In the genomic region with DNA sequence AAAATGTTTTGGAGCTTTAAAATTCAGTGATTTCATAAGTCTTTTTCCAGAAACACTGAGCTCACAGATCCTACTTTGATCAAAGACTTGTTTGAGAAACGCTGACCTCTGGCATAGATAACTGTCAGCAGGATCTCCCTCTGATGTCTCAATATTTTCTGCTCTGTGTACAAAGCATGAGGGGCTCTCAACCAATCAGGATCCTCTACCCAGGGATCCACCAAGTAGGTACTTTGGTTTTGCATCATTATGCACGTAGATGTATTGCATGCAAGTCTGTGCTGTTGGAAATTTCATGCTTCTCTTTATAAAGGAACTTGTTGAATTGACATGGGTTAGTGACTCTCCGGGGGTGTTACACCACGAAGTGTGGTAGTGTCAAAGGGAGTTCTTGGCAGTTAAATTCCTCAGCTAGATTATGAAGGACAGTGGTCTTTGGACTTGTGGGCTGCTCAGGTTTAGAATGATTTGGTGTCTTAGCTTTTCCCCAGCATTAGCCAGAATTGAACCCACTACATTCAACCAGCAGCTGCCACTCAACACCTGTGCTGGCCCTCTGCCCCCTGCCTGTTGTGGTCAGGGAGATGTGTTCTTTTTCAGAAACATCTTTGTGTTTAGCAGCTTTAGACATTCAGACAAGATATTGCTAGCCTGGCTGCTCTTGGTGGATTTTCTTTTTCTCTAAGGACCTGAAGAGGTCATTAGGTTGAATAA, we compare ENCODE assay signal across 1 cellular context.
TF ChIP-seq lines count a peak whose summit lies in the region.

No MANE protein-coding gene starts in this region.

TF ChIP-seq in HepG2, 621 proteins besides CTCF, POLR2A, EP300 and RAD21 (continued from another document and continues in another):
- TF ChIP-seq ZNF24 (IDR thresholded peaks at IDR 0.05) (no peak), ZNF839 (CRISPR knock-in tag; IDR thresholded peaks at IDR 0.05; ENCODE audit: borderline replicate concordance) (no peak), ZNF180 (CRISPR knock-in tag; IDR thresholded peaks at IDR 0.05; ENCODE audit: borderline replicate concordance, low read depth) (no peak), ZNF841 (CRISPR knock-in tag; IDR thresholded peaks at IDR 0.05; ENCODE audit: borderline replicate concordance) (no peak), NCOA5 (CRISPR knock-in tag; IDR thresholded peaks at IDR 0.05) (no peak), SP5 (CRISPR knock-in tag; IDR thresholded peaks at IDR 0.05; ENCODE audit: borderline replicate concordance, low read depth) (no peak), ZFP41 (CRISPR knock-in tag; IDR thresholded peaks at IDR 0.05; ENCODE audit: borderline replicate concordance) (no peak), SNRNP70 (IDR thresholded peaks at IDR 0.05; ENCODE audit: low read depth, low read length) (no peak), ZNF326 (CRISPR knock-in tag; IDR thresholded peaks at IDR 0.05; ENCODE audit: borderline replicate concordance) (no peak), NFIC (IDR thresholded peaks at IDR 0.05; ENCODE audit: low read length) (0 out of 2 replicates have a peak, but pooled peaks have one; percentile 28), MLLT10 (CRISPR knock-in tag; IDR thresholded peaks at IDR 0.05) (no peak), RXRB (CRISPR knock-in tag; IDR thresholded peaks at IDR 0.05; ENCODE audit: borderline replicate concordance) (peak; percentile 97), PCBP2 (optimal IDR thresholded peaks at IDR 0.05; ENCODE audit: low read depth, low read length, poor library complexity, severe bottlenecking) (no peak), NPAS2 (CRISPR knock-in tag; IDR thresholded peaks at IDR 0.05; ENCODE audit: borderline replicate concordance) (no peak), ATAD3A (CRISPR knock-in tag; IDR thresholded peaks at IDR 0.05) (no peak), NFYB (CRISPR knock-in tag; IDR thresholded peaks at IDR 0.05) (peak; percentile 64), DMAP1 (CRISPR knock-in tag; IDR thresholded peaks at IDR 0.05) (no peak), ZNF607 (CRISPR knock-in tag; IDR thresholded peaks at IDR 0.05; ENCODE audit: borderline replicate concordance) (0 out of 2 replicates have a peak, but pooled peaks have one; percentile 78), ZMYM3 (CRISPR knock-in tag; IDR thresholded peaks at IDR 0.05) (no peak), HNF4G (IDR thresholded peaks at IDR 0.05; ENCODE audit: borderline replicate concordance, low read depth, low read length) (peak; percentile 35; the same call in 1 of the 2 replicates), HNF4G (CRISPR knock-in tag; IDR thresholded peaks at IDR 0.05; ENCODE audit: borderline replicate concordance, low read depth) (no peak), ZFP36 (IDR thresholded peaks at IDR 0.05; ENCODE audit: borderline replicate concordance, low read depth, low read length, partially characterized antibody) (no peak), PBX3 (CRISPR knock-in tag; IDR thresholded peaks at IDR 0.05; ENCODE audit: borderline replicate concordance) (no peak), NR0B2 (CRISPR knock-in tag; IDR thresholded peaks at IDR 0.05) (no peak), PREB (CRISPR knock-in tag; IDR thresholded peaks at IDR 0.05) (no peak), SOX13 (IDR thresholded peaks at IDR 0.05) (no peak), SOX13 (CRISPR knock-in tag; conservative IDR thresholded peaks at IDR 0.05 in 1 of 2, IDR thresholded peaks at IDR 0.05 in 1 of 2) (peak in 1 of 2 experiments; percentile 36; a peak in 2 of 4 replicates), DDIT3 (CRISPR knock-in tag; IDR thresholded peaks at IDR 0.05) (no peak), ZNF292 (CRISPR knock-in tag; IDR thresholded peaks at IDR 0.05; ENCODE audit: borderline replicate concordance, low read depth) (peak; percentile 49; the same call in 1 of the 2 replicates), KLF11 (CRISPR knock-in tag; IDR thresholded peaks at IDR 0.05) (0 out of 2 replicates have a peak, but pooled peaks have one; percentile 33), EHMT2 (IDR thresholded peaks at IDR 0.05; ENCODE audit: borderline replicate concordance, low read depth, low read length) (no peak), MAFF (IDR thresholded peaks at IDR 0.05; ENCODE audit: low read depth, low read length) (peak; percentile 37; the same call in 1 of the 2 replicates), ZFP90 (CRISPR knock-in tag; IDR thresholded peaks at IDR 0.05; ENCODE audit: borderline replicate concordance) (no peak), HIVEP1 (CRISPR knock-in tag; IDR thresholded peaks at IDR 0.05) (no peak), ZNF878 (CRISPR knock-in tag; IDR thresholded peaks at IDR 0.05) (no peak)
- TF ChIP-seq, protein P1, sequence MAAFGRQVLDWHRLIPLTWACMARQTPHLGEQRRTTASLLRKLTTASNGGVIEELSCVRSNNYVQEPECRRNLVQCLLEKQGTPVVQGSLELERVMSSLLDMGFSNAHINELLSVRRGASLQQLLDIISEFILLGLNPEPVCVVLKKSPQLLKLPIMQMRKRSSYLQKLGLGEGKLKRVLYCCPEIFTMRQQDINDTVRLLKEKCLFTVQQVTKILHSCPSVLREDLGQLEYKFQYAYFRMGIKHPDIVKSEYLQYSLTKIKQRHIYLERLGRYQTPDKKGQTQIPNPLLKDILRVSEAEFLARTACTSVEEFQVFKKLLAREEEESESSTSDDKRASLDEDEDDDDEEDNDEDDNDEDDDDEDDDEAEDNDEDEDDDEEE (CRISPR knock-in tag; IDR thresholded peaks at IDR 0.05): no peak
- TF ChIP-seq, protein P2, sequence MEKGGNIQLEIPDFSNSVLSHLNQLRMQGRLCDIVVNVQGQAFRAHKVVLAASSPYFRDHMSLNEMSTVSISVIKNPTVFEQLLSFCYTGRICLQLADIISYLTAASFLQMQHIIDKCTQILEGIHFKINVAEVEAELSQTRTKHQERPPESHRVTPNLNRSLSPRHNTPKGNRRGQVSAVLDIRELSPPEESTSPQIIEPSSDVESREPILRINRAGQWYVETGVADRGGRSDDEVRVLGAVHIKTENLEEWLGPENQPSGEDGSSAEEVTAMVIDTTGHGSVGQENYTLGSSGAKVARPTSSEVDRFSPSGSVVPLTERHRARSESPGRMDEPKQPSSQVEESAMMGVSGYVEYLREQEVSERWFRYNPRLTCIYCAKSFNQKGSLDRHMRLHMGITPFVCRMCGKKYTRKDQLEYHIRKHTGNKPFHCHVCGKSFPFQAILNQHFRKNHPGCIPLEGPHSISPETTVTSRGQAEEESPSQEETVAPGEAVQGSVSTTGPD (CRISPR knock-in tag; IDR thresholded peaks at IDR 0.05): no peak
- TF ChIP-seq, protein P3, sequence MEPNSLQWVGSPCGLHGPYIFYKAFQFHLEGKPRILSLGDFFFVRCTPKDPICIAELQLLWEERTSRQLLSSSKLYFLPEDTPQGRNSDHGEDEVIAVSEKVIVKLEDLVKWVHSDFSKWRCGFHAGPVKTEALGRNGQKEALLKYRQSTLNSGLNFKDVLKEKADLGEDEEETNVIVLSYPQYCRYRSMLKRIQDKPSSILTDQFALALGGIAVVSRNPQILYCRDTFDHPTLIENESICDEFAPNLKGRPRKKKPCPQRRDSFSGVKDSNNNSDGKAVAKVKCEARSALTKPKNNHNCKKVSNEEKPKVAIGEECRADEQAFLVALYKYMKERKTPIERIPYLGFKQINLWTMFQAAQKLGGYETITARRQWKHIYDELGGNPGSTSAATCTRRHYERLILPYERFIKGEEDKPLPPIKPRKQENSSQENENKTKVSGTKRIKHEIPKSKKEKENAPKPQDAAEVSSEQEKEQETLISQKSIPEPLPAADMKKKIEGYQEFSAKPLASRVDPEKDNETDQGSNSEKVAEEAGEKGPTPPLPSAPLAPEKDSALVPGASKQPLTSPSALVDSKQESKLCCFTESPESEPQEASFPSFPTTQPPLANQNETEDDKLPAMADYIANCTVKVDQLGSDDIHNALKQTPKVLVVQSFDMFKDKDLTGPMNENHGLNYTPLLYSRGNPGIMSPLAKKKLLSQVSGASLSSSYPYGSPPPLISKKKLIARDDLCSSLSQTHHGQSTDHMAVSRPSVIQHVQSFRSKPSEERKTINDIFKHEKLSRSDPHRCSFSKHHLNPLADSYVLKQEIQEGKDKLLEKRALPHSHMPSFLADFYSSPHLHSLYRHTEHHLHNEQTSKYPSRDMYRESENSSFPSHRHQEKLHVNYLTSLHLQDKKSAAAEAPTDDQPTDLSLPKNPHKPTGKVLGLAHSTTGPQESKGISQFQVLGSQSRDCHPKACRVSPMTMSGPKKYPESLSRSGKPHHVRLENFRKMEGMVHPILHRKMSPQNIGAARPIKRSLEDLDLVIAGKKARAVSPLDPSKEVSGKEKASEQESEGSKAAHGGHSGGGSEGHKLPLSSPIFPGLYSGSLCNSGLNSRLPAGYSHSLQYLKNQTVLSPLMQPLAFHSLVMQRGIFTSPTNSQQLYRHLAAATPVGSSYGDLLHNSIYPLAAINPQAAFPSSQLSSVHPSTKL (CRISPR knock-in tag; IDR thresholded peaks at IDR 0.05): peak; percentile 82
- TF ChIP-seq, protein P4, sequence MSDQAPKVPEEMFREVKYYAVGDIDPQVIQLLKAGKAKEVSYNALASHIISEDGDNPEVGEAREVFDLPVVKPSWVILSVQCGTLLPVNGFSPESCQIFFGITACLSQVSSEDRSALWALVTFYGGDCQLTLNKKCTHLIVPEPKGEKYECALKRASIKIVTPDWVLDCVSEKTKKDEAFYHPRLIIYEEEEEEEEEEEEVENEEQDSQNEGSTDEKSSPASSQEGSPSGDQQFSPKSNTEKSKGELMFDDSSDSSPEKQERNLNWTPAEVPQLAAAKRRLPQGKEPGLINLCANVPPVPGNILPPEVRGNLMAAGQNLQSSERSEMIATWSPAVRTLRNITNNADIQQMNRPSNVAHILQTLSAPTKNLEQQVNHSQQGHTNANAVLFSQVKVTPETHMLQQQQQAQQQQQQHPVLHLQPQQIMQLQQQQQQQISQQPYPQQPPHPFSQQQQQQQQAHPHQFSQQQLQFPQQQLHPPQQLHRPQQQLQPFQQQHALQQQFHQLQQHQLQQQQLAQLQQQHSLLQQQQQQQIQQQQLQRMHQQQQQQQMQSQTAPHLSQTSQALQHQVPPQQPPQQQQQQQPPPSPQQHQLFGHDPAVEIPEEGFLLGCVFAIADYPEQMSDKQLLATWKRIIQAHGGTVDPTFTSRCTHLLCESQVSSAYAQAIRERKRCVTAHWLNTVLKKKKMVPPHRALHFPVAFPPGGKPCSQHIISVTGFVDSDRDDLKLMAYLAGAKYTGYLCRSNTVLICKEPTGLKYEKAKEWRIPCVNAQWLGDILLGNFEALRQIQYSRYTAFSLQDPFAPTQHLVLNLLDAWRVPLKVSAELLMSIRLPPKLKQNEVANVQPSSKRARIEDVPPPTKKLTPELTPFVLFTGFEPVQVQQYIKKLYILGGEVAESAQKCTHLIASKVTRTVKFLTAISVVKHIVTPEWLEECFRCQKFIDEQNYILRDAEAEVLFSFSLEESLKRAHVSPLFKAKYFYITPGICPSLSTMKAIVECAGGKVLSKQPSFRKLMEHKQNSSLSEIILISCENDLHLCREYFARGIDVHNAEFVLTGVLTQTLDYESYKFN (CRISPR knock-in tag; conservative IDR thresholded peaks at IDR 0.05): peak; percentile 79
- TF ChIP-seq, protein P5, sequence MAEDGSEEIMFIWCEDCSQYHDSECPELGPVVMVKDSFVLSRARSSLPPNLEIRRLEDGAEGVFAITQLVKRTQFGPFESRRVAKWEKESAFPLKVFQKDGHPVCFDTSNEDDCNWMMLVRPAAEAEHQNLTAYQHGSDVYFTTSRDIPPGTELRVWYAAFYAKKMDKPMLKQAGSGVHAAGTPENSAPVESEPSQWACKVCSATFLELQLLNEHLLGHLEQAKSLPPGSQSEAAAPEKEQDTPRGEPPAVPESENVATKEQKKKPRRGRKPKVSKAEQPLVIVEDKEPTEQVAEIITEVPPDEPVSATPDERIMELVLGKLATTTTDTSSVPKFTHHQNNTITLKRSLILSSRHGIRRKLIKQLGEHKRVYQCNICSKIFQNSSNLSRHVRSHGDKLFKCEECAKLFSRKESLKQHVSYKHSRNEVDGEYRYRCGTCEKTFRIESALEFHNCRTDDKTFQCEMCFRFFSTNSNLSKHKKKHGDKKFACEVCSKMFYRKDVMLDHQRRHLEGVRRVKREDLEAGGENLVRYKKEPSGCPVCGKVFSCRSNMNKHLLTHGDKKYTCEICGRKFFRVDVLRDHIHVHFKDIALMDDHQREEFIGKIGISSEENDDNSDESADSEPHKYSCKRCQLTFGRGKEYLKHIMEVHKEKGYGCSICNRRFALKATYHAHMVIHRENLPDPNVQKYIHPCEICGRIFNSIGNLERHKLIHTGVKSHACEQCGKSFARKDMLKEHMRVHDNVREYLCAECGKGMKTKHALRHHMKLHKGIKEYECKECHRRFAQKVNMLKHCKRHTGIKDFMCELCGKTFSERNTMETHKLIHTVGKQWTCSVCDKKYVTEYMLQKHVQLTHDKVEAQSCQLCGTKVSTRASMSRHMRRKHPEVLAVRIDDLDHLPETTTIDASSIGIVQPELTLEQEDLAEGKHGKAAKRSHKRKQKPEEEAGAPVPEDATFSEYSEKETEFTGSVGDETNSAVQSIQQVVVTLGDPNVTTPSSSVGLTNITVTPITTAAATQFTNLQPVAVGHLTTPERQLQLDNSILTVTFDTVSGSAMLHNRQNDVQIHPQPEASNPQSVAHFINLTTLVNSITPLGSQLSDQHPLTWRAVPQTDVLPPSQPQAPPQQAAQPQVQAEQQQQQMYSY (CRISPR knock-in tag; IDR thresholded peaks at IDR 0.05): no peak
- TF ChIP-seq, protein P6, sequence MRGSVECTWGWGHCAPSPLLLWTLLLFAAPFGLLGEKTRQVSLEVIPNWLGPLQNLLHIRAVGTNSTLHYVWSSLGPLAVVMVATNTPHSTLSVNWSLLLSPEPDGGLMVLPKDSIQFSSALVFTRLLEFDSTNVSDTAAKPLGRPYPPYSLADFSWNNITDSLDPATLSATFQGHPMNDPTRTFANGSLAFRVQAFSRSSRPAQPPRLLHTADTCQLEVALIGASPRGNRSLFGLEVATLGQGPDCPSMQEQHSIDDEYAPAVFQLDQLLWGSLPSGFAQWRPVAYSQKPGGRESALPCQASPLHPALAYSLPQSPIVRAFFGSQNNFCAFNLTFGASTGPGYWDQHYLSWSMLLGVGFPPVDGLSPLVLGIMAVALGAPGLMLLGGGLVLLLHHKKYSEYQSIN (CRISPR knock-in tag; IDR thresholded peaks at IDR 0.05; ENCODE audit: borderline replicate concordance): no peak
